Comparison of ENCODE assay signal across 8 cellular contexts in genomic region chrX:129930941-129931410, GRCh38. TPM values are rescaled to one million over a fixed set of nuclear protein-coding genes. Genes with fewer than 3 reads are reported as not detected.
DNase-seq lines count a peak whose midpoint lies in the region; ATAC-seq and TF ChIP-seq lines count a peak whose summit lies in the region.

No MANE protein-coding gene starts in this region.

- peaks cover 4% of the 10 kb centered on the region for H3K27me3 Mint-ChIP-seq in stimulated activated naive CD8-positive, alpha-beta T cell treated with anti-CD3 and anti-CD28 coated beads, Interleukin-15, Interleukin-2, amounts not matched to agents 100 ng/mL and 50 ng/mL, for 24 hours

- H3K4me1 ChIP-seq in right atrium auricular region: no peaks in the 10 kb centered on the region
- H3K4me1 ChIP-seq in spleen: peaks cover 0 to 5% (median 0%) of the 10 kb centered on the region in 6 donors

- peak overlapping the region; percentile 65 for H3K27ac Mint-ChIP-seq in stimulated activated naive CD8-positive, alpha-beta T cell treated with anti-CD3 and anti-CD28 coated beads, Interleukin-15, Interleukin-2, amounts not matched to agents 100 ng/mL and 50 ng/mL, for 24 hours

- H3K9me3 ChIP-seq in right atrium auricular region (no peaks in the 10 kb centered on the region), spleen (no peaks in the 10 kb centered on the region)

- no peak for TF ChIP-seq POLR2A in spleen (IDR thresholded peaks at IDR 0.05)
- no peak for TF ChIP-seq POLR2A in GM18505 (IDR thresholded peaks at IDR 0.05; ENCODE audit: borderline replicate concordance, extremely low read depth, insufficient read depth, insufficient read length)

- no peak for ATAC-seq in stimulated activated naive CD8-positive, alpha-beta T cell treated with anti-CD3 and anti-CD28 coated beads, Interleukin-15, Interleukin-2, amounts not matched to agents 100 U/mL and 50 U/mL, for 24 hours
- ATAC-seq in GM18505 (IDR thresholded peaks at IDR 0.05; ENCODE audit: unreplicated experiment): no peak
- no peak for ATAC-seq in HG03457 (IDR thresholded peaks at IDR 0.05; ENCODE audit: unreplicated experiment)

- WGBS in spleen, 5 donors: 10 to 36% (median 12%) methylated on average over 11 to 13 of the region's 13 CpGs

- H3K36me3 ChIP-seq in right atrium auricular region (no peaks in the 10 kb centered on the region), spleen (peaks cover 0 to 20% (median 8%) of the 10 kb centered on the region in 6 donors)

- H3K27ac ChIP-seq in right atrium auricular region (peak overlapping the region; percentile 87 to 92), spleen (peak overlapping the region; percentile 42 to 95 (median 94))

- H3K4me3 ChIP-seq in WI38 (ENCODE audit: low read depth, low read length) (peak overlapping the region; percentile 62), right atrium auricular region (peak overlapping the region; percentile 47 to 58), spleen (peak overlapping the region in 6 of 8 donors; percentile 30 to 79 (median 53))

- peaks cover 21% of the 10 kb centered on the region for H3K36me3 Mint-ChIP-seq in stimulated activated naive CD8-positive, alpha-beta T cell treated with anti-CD3 and anti-CD28 coated beads, Interleukin-15, Interleukin-2, amounts not matched to agents 100 ng/mL and 50 ng/mL, for 24 hours (ENCODE audit: low read depth)

- H3K4me1 Mint-ChIP-seq in stimulated activated naive CD8-positive, alpha-beta T cell treated with anti-CD3 and anti-CD28 coated beads, Interleukin-15, Interleukin-2, amounts not matched to agents 100 ng/mL and 50 ng/mL, for 24 hours (ENCODE audit: low read depth): peaks cover 3% of the 10 kb centered on the region

- no peaks in the 10 kb centered on the region for H3K9me3 Mint-ChIP-seq in stimulated activated naive CD8-positive, alpha-beta T cell treated with anti-CD3 and anti-CD28 coated beads, Interleukin-15, Interleukin-2, amounts not matched to agents 100 ng/mL and 50 ng/mL, for 24 hours

- TF ChIP-seq CTCF in WI38 (IDR thresholded peaks at IDR 0.05; ENCODE audit: low read depth, low read length): no peak
- TF ChIP-seq CTCF in right atrium auricular region (IDR thresholded peaks at IDR 0.05): no peak
- TF ChIP-seq CTCF in spleen (IDR thresholded peaks at IDR 0.05 in 8 of 11, conservative IDR thresholded peaks at IDR 0.05 in 3 of 11): no peak

- no peaks in the 10 kb centered on the region for H3K27me3 ChIP-seq in right atrium auricular region
- no peaks in the 10 kb centered on the region for H3K27me3 ChIP-seq in spleen (replicated peaks in 1 of 7)

- DNase-seq in stimulated activated naive CD8-positive, alpha-beta T cell treated with anti-CD3 and anti-CD28 coated beads, Interleukin-15, Interleukin-2, amounts not matched to agents 100 U/mL and 50 U/mL, for 24 hours: no peak
- DNase-seq in right atrium auricular region (ENCODE audit: low spot score) (no peak), spleen (no peak), cerebellum (ENCODE audit: low spot score) (no peak)

- intact Hi-C loops in spleen (cut with DNase I; ENCODE audit: low total_unique reads): no loop called here

- peak overlapping the region; percentile 77 for H3K4me3 Mint-ChIP-seq in stimulated activated naive CD8-positive, alpha-beta T cell treated with anti-CD3 and anti-CD28 coated beads, Interleukin-15, Interleukin-2, amounts not matched to agents 100 ng/mL and 50 ng/mL, for 24 hours

RNA-seq across cellular contexts. Expression of gene UTP14A, which starts 25.0 kb away (rescaled TPM):
- total RNA-seq in right atrium auricular region: 1 to 10 TPM; 7.6 to 8.3 TPM
- 10 to 100 TPM; 12.6 to 17.3 (median 14.6) TPM for total RNA-seq in spleen
- 10 to 100 TPM; 11.2 to 14.0 (median 12.3) TPM for polyA plus RNA-seq in spleen
- total RNA-seq in cerebellum: 7.3 TPM

RNA-seq across cellular contexts. Expression of gene BCORL1, which starts 51.5 kb away (rescaled TPM):
- total RNA-seq in right atrium auricular region (1 to 10 TPM; 3.1 to 7.5 TPM), spleen (10 to 100 TPM in 5 of 7 donors, 1 to 10 TPM in 2; 6.5 to 18.1 (median 16.6) TPM), cerebellum (3.7 TPM)
- 1 to 10 TPM in 1 of 3 donors, under 1 TPM in 2; 0.85 to 3.5 (median 0.86) TPM for polyA plus RNA-seq in spleen
